Comparison of ENCODE assay signal across 10 cellular contexts in the genomic region with DNA sequence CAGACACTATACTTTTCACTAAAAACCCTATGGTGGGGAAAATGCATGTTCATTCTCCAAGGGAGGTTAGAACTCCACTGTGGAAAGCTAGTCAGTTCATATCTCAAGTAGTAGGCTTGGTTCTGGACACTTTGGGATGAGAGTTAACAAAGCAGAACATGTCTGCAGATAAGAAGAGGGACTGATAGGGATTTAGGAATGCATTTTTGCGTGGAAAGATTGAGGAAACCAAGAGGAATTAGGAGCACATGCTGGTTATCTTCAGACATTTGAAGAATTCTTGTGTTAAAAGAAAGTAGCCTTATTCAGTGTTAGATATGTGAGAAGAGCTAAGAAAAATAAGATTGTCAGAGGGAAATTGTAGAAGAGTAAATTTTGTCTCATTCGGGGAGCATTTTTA. TPM values are rescaled to one million over a fixed set of nuclear protein-coding genes. Genes with fewer than 3 reads are reported as not detected.
"Had no signal": no experiment of that assay in that cellular context is flagged by ENCODE, and none has a peak within 500 bp of the region (broad histone marks: within the 10 kb centered on the region; RNA-seq: fewer than 3 reads in every experiment).

No MANE protein-coding gene starts in this region.

- H3K27ac ChIP-seq: HL-60, KMS-11 had no signal

- H3K9ac ChIP-seq: KMS-11 had no signal

- ATAC-seq: HepG2 had no signal

- H3K4me2 ChIP-seq: KMS-11 had no signal

- H3K4me3 Mint-ChIP-seq: IgD-negative memory B cell had no signal

- DNase-seq: IMR-90, KBM-7, KG1 had no signal

- FAIRE-seq: HepG2, HTR-8/SVneo had no signal

- H3K27ac Mint-ChIP-seq: IgD-negative memory B cell had no signal

- H3K36me3 Mint-ChIP-seq: IgD-negative memory B cell had no signal

RNA-seq across cellular contexts. Expression of a gene that starts 1.2 kb away (rescaled TPM):
- total RNA-seq: HepG2, HT-29, HT1080, IMR-90 had no signal
- polyA plus RNA-seq: HepG2, IgD-negative memory B cell, IMR-90 had no signal
